ENCODE assay signal across 9 cellular contexts in the genomic region with DNA sequence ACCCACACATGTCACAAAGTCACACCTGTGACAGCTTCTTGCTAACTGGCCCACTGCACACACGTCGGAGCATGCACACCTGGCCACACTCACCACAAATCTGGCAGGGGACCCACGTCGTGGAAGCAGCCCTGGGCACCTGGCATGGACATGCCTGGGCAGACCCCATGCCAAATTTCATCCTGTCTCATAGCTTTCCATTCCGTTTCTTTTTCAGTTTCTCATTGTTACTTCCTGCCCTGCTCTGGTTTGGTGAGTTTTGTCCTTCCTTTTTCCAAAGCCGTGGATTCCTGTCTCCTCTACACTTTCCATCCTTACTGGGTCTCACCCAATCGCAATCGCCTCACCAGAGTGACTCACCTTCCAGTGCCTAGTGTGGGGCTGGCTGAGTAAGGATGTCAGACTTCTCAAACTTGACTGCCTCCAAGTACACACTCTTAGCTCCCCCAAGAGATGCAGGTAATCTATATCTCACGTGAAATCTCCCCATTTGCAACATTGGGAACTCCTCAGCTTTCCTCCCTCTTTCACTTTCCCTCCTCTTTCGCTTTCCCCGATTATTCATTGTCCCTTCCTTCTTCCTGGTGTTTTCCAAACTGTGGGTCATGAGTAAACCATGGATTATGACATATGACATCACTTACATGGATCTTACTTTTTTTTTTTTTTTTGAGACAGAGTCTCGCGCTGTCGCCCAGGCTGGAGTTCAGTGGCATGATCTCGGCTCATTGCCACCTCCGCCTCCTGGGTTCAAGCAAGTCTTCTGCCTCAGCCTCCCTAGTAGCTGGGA. TPM values are rescaled to one million over a fixed set of nuclear protein-coding genes. Genes with fewer than 3 reads are reported as not detected.
DNase-seq lines count a peak whose midpoint lies in the region; ATAC-seq and TF ChIP-seq lines count a peak whose summit lies in the region.
"Had no signal": no experiment of that assay in that cellular context is flagged by ENCODE, and none has a peak within 500 bp of the region (broad histone marks: within the 10 kb centered on the region; RNA-seq: fewer than 3 reads in every experiment).

No MANE protein-coding gene starts in this region.

- DNase-seq in CD4-positive, CD25-positive, alpha-beta regulatory T cell = peak in 1 of 3 donors; percentile 48
- DNase-seq in HFFc6 (peak; percentile 77), islet precursor cell (peak; percentile 70), type B pancreatic cell (ENCODE audit: extremely low spot score, unreplicated experiment) (no peak), midbrain (lab: John Stamatoyannopoulos, UW) (no peak)
- no peak for DNase-seq in activated T-helper 1 cell treated with anti-CD3 and anti-CD28 coated beads, Interleukin-12 subunit alpha, Interleukin-12 subunit beta, Interleukin-2, Interleukin-4 antibody, amounts not matched to agents 30 ng/mL and 10 ng/mL and 1 ng/mL, durations not matched to agents 14 hours and 24 hours and 36 hours (ENCODE audit: low spot score)

- H3K4me3 Mint-ChIP-seq in CD4-positive, CD25-positive, alpha-beta regulatory T cell = peak overlapping the region; percentile 84 to 88 (median 84)
- peak overlapping the region; percentile 86 for H3K4me3 Mint-ChIP-seq in HFFc6
- H3K4me3 Mint-ChIP-seq in activated T-helper 1 cell treated with anti-CD3 and anti-CD28 coated beads, Interleukin-12 subunit alpha, Interleukin-12 subunit beta, Interleukin-2, Interleukin-4 antibody, amounts not matched to agents 30 ng/mL and 10 ng/mL and 1 ng/mL, durations not matched to agents 14 hours and 24 hours and 36 hours = peak overlapping the region; percentile 63
- peak overlapping the region; percentile 84 for H3K4me3 Mint-ChIP-seq in type B pancreatic cell

- H3K27ac Mint-ChIP-seq in CD4-positive, CD25-positive, alpha-beta regulatory T cell = peak overlapping the region; percentile 85 to 96 (median 96)
- peak overlapping the region; percentile 91 for H3K27ac Mint-ChIP-seq in HFFc6
- peak overlapping the region; percentile 74 for H3K27ac Mint-ChIP-seq in activated T-helper 1 cell treated with anti-CD3 and anti-CD28 coated beads, Interleukin-12 subunit alpha, Interleukin-12 subunit beta, Interleukin-2, Interleukin-4 antibody, amounts not matched to agents 30 ng/mL and 10 ng/mL and 1 ng/mL, durations not matched to agents 14 hours and 24 hours and 36 hours
- H3K27ac Mint-ChIP-seq in type B pancreatic cell = peak overlapping the region; percentile 92

- no peaks in the 10 kb centered on the region for H3K9me3 Mint-ChIP-seq in CD4-positive, CD25-positive, alpha-beta regulatory T cell
- H3K9me3 Mint-ChIP-seq in HFFc6 = no peaks in the 10 kb centered on the region
- no peaks in the 10 kb centered on the region for H3K9me3 Mint-ChIP-seq in activated T-helper 1 cell treated with anti-CD3 and anti-CD28 coated beads, Interleukin-12 subunit alpha, Interleukin-12 subunit beta, Interleukin-2, Interleukin-4 antibody, amounts not matched to agents 30 ng/mL and 10 ng/mL and 1 ng/mL, durations not matched to agents 14 hours and 24 hours and 36 hours
- H3K9me3 Mint-ChIP-seq in type B pancreatic cell = no peaks in the 10 kb centered on the region

- no peaks in the 10 kb centered on the region for H3K9me3 ChIP-seq in CD4-positive, CD25-positive, alpha-beta regulatory T cell (ENCODE audit: control insufficient read depth in 2 of 2, low read length in 2 of 2)

- no peaks in the 10 kb centered on the region for H3K36me3 Mint-ChIP-seq in CD4-positive, CD25-positive, alpha-beta regulatory T cell
- H3K36me3 Mint-ChIP-seq in HFFc6 (ENCODE audit: low read depth) (peaks cover 5% of the 10 kb centered on the region; the same call in 1 of the 2 replicates), type B pancreatic cell (no peaks in the 10 kb centered on the region)
- H3K36me3 Mint-ChIP-seq in activated T-helper 1 cell treated with anti-CD3 and anti-CD28 coated beads, Interleukin-12 subunit alpha, Interleukin-12 subunit beta, Interleukin-2, Interleukin-4 antibody, amounts not matched to agents 30 ng/mL and 10 ng/mL and 1 ng/mL, durations not matched to agents 14 hours and 24 hours and 36 hours (ENCODE audit: low read depth) = no peaks in the 10 kb centered on the region

- intact Hi-C loops in activated T-helper 1 cell treated with anti-CD3 and anti-CD28 coated beads, Interleukin-12 subunit alpha, Interleukin-12 subunit beta, Interleukin-2, Interleukin-4 antibody, amounts not matched to agents 30 ng/mL and 10 ng/mL and 1 ng/mL, durations not matched to agents 14 hours and 24 hours and 36 hours (cut with micrococcal nuclease) = no loop called here

- no peak overlapping the region for H3K27ac ChIP-seq in CD4-positive, CD25-positive, alpha-beta regulatory T cell (ENCODE audit: insufficient read depth, low read length, poor library complexity, severe bottlenecking)
- H3K27ac ChIP-seq: KMS-11 had no signal

- peaks cover 0 to 22% (median 15%) of the 10 kb centered on the region in 4 donors for H3K4me1 Mint-ChIP-seq in CD4-positive, CD25-positive, alpha-beta regulatory T cell
- H3K4me1 Mint-ChIP-seq in HFFc6 (ENCODE audit: low read depth) (peaks cover 20% of the 10 kb centered on the region), type B pancreatic cell (ENCODE audit: unreplicated experiment) (peaks cover 16% of the 10 kb centered on the region)
- peaks cover 19% of the 10 kb centered on the region for H3K4me1 Mint-ChIP-seq in activated T-helper 1 cell treated with anti-CD3 and anti-CD28 coated beads, Interleukin-12 subunit alpha, Interleukin-12 subunit beta, Interleukin-2, Interleukin-4 antibody, amounts not matched to agents 30 ng/mL and 10 ng/mL and 1 ng/mL, durations not matched to agents 14 hours and 24 hours and 36 hours (ENCODE audit: low read depth)

- no peaks in the 10 kb centered on the region for H3K36me3 ChIP-seq in CD4-positive, CD25-positive, alpha-beta regulatory T cell (ENCODE audit: control insufficient read depth, insufficient read depth, low read length)

- no peaks in the 10 kb centered on the region for H3K27me3 Mint-ChIP-seq in CD4-positive, CD25-positive, alpha-beta regulatory T cell
- H3K27me3 Mint-ChIP-seq in HFFc6 (ENCODE audit: insufficient read depth) = peaks cover 6% of the 10 kb centered on the region
- peaks cover 4% of the 10 kb centered on the region for H3K27me3 Mint-ChIP-seq in activated T-helper 1 cell treated with anti-CD3 and anti-CD28 coated beads, Interleukin-12 subunit alpha, Interleukin-12 subunit beta, Interleukin-2, Interleukin-4 antibody, amounts not matched to agents 30 ng/mL and 10 ng/mL and 1 ng/mL, durations not matched to agents 14 hours and 24 hours and 36 hours (ENCODE audit: insufficient read depth)
- peaks cover 3% of the 10 kb centered on the region for H3K27me3 Mint-ChIP-seq in type B pancreatic cell

- no peak for ATAC-seq in CD4-positive, CD25-positive, alpha-beta regulatory T cell (ENCODE audit: low read depth in 2 of 2)
- ATAC-seq in HG03095 (IDR thresholded peaks at IDR 0.05; ENCODE audit: unreplicated experiment) = no peak
- no peak for ATAC-seq in GM18861 (IDR thresholded peaks at IDR 0.05; ENCODE audit: unreplicated experiment)

- peaks cover 34% of the 10 kb centered on the region for H3K4me1 ChIP-seq in CD4-positive, CD25-positive, alpha-beta regulatory T cell (ENCODE audit: control insufficient read depth, insufficient read depth, low read length, poor library complexity, severe bottlenecking)

- TF ChIP-seq CTCF in HFFc6 (IDR thresholded peaks at IDR 0.05) (no peak), type B pancreatic cell (conservative IDR thresholded peaks at IDR 0.05) (no peak)

- H3K27me3 ChIP-seq in CD4-positive, CD25-positive, alpha-beta regulatory T cell (ENCODE audit: control insufficient read depth, insufficient read depth, low read length) = no peaks in the 10 kb centered on the region

- H3K4me3 ChIP-seq in CD4-positive, CD25-positive, alpha-beta regulatory T cell (ENCODE audit: low read depth, low read length) = no peak overlapping the region

RNA-seq across cellular contexts. Expression of gene BBC3, which starts 1.6 kb away (rescaled TPM):
- 21.2 TPM for total RNA-seq in CD4-positive, CD25-positive, alpha-beta regulatory T cell
- 1 to 10 TPM; 4.2 to 6.7 (median 5.4) TPM for polyA plus RNA-seq in CD4-positive, CD25-positive, alpha-beta regulatory T cell
- total RNA-seq in HFFc6 (2021; fragmentation: NEBNext Ultra II Directional; extraction: Animal tissue kit (Norgen Biotek cat#: 25700)) = 10 to 100 TPM in 2 of 6 experiments, 1 to 10 TPM in 4; 8.6 to 10.9 (median 9.6) TPM
- 13.8 and 15.4 TPM in 2 replicates for total RNA-seq in activated T-helper 1 cell treated with anti-CD3 and anti-CD28 coated beads, Interleukin-12 subunit alpha, Interleukin-12 subunit beta, Interleukin-2, Interleukin-4 antibody, amounts not matched to agents 30 ng/mL and 10 ng/mL and 1 ng/mL, durations not matched to agents 14 hours and 24 hours and 36 hours
- 14.8 and 36.2 TPM in 2 replicates for total RNA-seq in type B pancreatic cell (ENCODE audit: low replicate concordance)

RNA-seq across cellular contexts. Expression of gene CCDC9, which starts 23.7 kb away (rescaled TPM):
- 44.1 TPM for total RNA-seq in CD4-positive, CD25-positive, alpha-beta regulatory T cell
- polyA plus RNA-seq in CD4-positive, CD25-positive, alpha-beta regulatory T cell = 10 to 100 TPM in 3 of 4 donors, 1 to 10 TPM in 1; 7.3 to 14.5 (median 12.6) TPM
- 10 to 100 TPM; 20.6 to 30.6 (median 23.8) TPM for total RNA-seq in HFFc6 (2021; fragmentation: NEBNext Ultra II Directional; extraction: Animal tissue kit (Norgen Biotek cat#: 25700))
- 36.6 and 39.2 TPM in 2 replicates for total RNA-seq in activated T-helper 1 cell treated with anti-CD3 and anti-CD28 coated beads, Interleukin-12 subunit alpha, Interleukin-12 subunit beta, Interleukin-2, Interleukin-4 antibody, amounts not matched to agents 30 ng/mL and 10 ng/mL and 1 ng/mL, durations not matched to agents 14 hours and 24 hours and 36 hours
- 22.4 and 29.3 TPM in 2 replicates for total RNA-seq in type B pancreatic cell (ENCODE audit: low replicate concordance)

RNA-seq across cellular contexts. Expression of gene INAFM1, which starts 42.1 kb away (rescaled TPM):
- 11.0 TPM for total RNA-seq in CD4-positive, CD25-positive, alpha-beta regulatory T cell
- polyA plus RNA-seq in CD4-positive, CD25-positive, alpha-beta regulatory T cell = 1 to 10 TPM; 1.5 to 3.6 (median 2.1) TPM
- 10 to 100 TPM; 12.0 to 16.2 (median 14.0) TPM for total RNA-seq in HFFc6 (2021; fragmentation: NEBNext Ultra II Directional; extraction: Animal tissue kit (Norgen Biotek cat#: 25700))
- total RNA-seq in activated T-helper 1 cell treated with anti-CD3 and anti-CD28 coated beads, Interleukin-12 subunit alpha, Interleukin-12 subunit beta, Interleukin-2, Interleukin-4 antibody, amounts not matched to agents 30 ng/mL and 10 ng/mL and 1 ng/mL, durations not matched to agents 14 hours and 24 hours and 36 hours = 9.3 and 10.2 TPM in 2 replicates
- total RNA-seq in type B pancreatic cell (ENCODE audit: low replicate concordance) = 8.2 and 9.6 TPM in 2 replicates

Comparison
In these comparisons a context has a peak if more than half of its experiments do, and no peak if none do; other contexts are left out.
1. DNase-seq: peak in HFFc6 (single experiment) and islet precursor cell (single experiment); none in activated T-helper 1 cell treated with anti-CD3 and anti-CD28 coated beads, Interleukin-12 subunit alpha, Interleukin-12 subunit beta, Interleukin-2, Interleukin-4 antibody, amounts not matched to agents 30 ng/mL and 10 ng/mL and 1 ng/mL, durations not matched to agents 14 hours and 24 hours and 36 hours (single experiment), type B pancreatic cell (single experiment) and midbrain (single experiment).
2. Peak in every context shown above with its lines, with median percentiles within 50 percentile points of each other: H3K27ac Mint-ChIP-seq and H3K4me3 Mint-ChIP-seq.